In the genomic region with DNA sequence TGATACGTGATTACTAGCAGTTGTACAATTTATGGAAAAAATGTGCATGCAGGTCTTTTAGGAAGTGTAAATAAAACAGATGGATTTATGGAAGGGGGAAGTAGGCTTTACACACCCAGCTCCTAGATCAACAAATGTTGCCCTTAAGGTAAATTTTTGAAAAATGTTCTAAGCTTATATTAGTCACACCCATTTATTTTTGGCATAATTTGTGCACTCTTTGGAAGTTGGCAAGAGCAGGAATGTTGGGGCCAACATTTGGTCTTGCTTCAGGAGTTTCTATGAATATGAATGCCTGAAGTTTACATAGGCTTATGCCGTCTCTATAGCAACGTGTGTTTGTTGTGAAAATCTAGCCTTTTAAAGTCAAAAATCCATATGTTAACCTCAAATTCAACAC, we compare ENCODE assay signal across 21 cellular contexts.
DNase-seq lines count a peak whose midpoint lies in the region; ATAC-seq and TF ChIP-seq lines count a peak whose summit lies in the region.
"Had no signal": no experiment of that assay in that cellular context is flagged by ENCODE, and none has a peak within 500 bp of the region (broad histone marks: within the 10 kb centered on the region; RNA-seq: fewer than 3 reads in every experiment).

No MANE protein-coding gene starts in this region.

- no peak for TF ChIP-seq POLR2A in adrenal gland (IDR thresholded peaks at IDR 0.05)

- BruUV-seq in Caco-2 (replicated peaks; lab: Mats Ljungman, UMichigan) = no TSS peak
- no TSS peak for BruUV-seq in mammary epithelial cell (replicated peaks; lab: Mats Ljungman, UMichigan)

- H3K4me3 ChIP-seq in Caco-2 (ENCODE audit: low read depth, low read length) = no peak overlapping the region
- H3K4me3 ChIP-seq in MG63 = no peak overlapping the region
- H3K4me3 ChIP-seq in mammary epithelial cell (replicated peaks in 1 of 3; ENCODE audit: insufficient read depth in 1 of 3, low read depth in 2 of 3, low read length in 3 of 3) = no peak overlapping the region
- H3K4me3 ChIP-seq in adrenal gland = no peak overlapping the region
- H3K4me3 ChIP-seq: Peyer's patch, upper lobe of right lung had no signal

- peaks cover 9% of the 10 kb centered on the region for H3K4me1 Mint-ChIP-seq in Caco-2 (ENCODE audit: low read depth, unreplicated experiment)
- no peaks in the 10 kb centered on the region for H3K4me1 Mint-ChIP-seq in activated T-cell treated with anti-CD3 and anti-CD28 coated beads, Interleukin-2, amount 50 U/mL, for 72 hours (ENCODE audit: low read depth)
- H3K4me1 Mint-ChIP-seq: activated naive CD4-positive, alpha-beta T cell treated with anti-CD3 and anti-CD28 coated beads, Interleukin-2, amount 50 U/mL, for 24 hours; stimulated activated naive CD8-positive, alpha-beta T cell treated with anti-CD3 and anti-CD28 coated beads, Interleukin-15, amount 100 ng/mL, for 72 hours had no signal

- H3K36me3 ChIP-seq in Caco-2 (ENCODE audit: control insufficient read depth, insufficient read depth, low read length) (no peaks in the 10 kb centered on the region), MG63 (no peaks in the 10 kb centered on the region), mammary epithelial cell (ENCODE audit: insufficient read depth, low read length) (no peaks in the 10 kb centered on the region), adrenal gland (replicated peaks in 1 of 2) (no peaks in the 10 kb centered on the region)
- H3K36me3 ChIP-seq: Peyer's patch, upper lobe of right lung had no signal

- H3K9me3 ChIP-seq in Caco-2 = no peaks in the 10 kb centered on the region
- no peaks in the 10 kb centered on the region for H3K9me3 ChIP-seq in MG63
- H3K9me3 ChIP-seq in mammary epithelial cell (replicated peaks; ENCODE audit: insufficient read depth, low read length) = no peaks in the 10 kb centered on the region
- H3K9me3 ChIP-seq in adrenal gland (replicated peaks in 1 of 3) = no peaks in the 10 kb centered on the region
- H3K9me3 ChIP-seq: Peyer's patch, upper lobe of right lung had no signal

- ATAC-seq in HG03439 (IDR thresholded peaks at IDR 0.05; ENCODE audit: unreplicated experiment) (no peak), Right ventricle myocardium inferior (no peak)
- ATAC-seq in activated T-cell treated with anti-CD3 and anti-CD28 coated beads, Interleukin-2, amount 50 U/mL, for 72 hours (replicated peaks in 1 of 2) = no peak
- ATAC-seq: right cardiac atrium; stimulated activated naive CD8-positive, alpha-beta T cell treated with anti-CD3 and anti-CD28 coated beads, Interleukin-15, amount 100 ng/mL, for 72 hours; upper lobe of right lung had no signal

- in situ Hi-C loops in mammary epithelial cell (cut with MboI; ENCODE audit: low sequenced_read_pairs in 2 of 2) = no loop called here

- dilution Hi-C loops in mammary epithelial cell (cut with HindIII; ENCODE audit: low sequenced_read_pairs) = no loop called here

- peak overlapping the region; percentile 7 for H3K27ac Mint-ChIP-seq in Caco-2 (ENCODE audit: unreplicated experiment)
- no peak overlapping the region for H3K27ac Mint-ChIP-seq in activated T-cell treated with anti-CD3 and anti-CD28 coated beads, Interleukin-2, amount 50 U/mL, for 72 hours
- H3K27ac Mint-ChIP-seq: activated naive CD4-positive, alpha-beta T cell treated with anti-CD3 and anti-CD28 coated beads, Interleukin-2, amount 50 U/mL, for 24 hours; stimulated activated naive CD8-positive, alpha-beta T cell treated with anti-CD3 and anti-CD28 coated beads, Interleukin-15, amount 100 ng/mL, for 72 hours had no signal

- no peak overlapping the region for H3K4me2 ChIP-seq in mammary epithelial cell (ENCODE audit: insufficient read depth, low read depth, low read length)

- H3K27ac ChIP-seq in mammary epithelial cell (ENCODE audit: insufficient read depth, low read depth, low read length) (no peak overlapping the region), adrenal gland (no peak overlapping the region)
- H3K27ac ChIP-seq: Peyer's patch, upper lobe of right lung had no signal

- 46% methylated on average over 3 of the region's 3 CpGs for WGBS in mammary epithelial cell (ENCODE audit: low coverage, missing lambda C conversion rate)
- 60 to 71% (median 67%) methylated on average over 3 of the region's 3 CpGs for WGBS in adrenal gland, 4 donors

- intact Hi-C loops in Caco-2 (cut with micrococcal nuclease; ENCODE audit: unreplicated experiment) = no loop called here
- intact Hi-C loops in mammary epithelial cell (cut with micrococcal nuclease) = no loop called here
- intact Hi-C loops in Right ventricle myocardium inferior (cut with DNase I) = no loop called here
- intact Hi-C loops in adrenal gland (cut with DNase I) = no loop called here

- H3K9me3 Mint-ChIP-seq in Caco-2 (ENCODE audit: unreplicated experiment) = peaks cover 10% of the 10 kb centered on the region
- no peaks in the 10 kb centered on the region for H3K9me3 Mint-ChIP-seq in activated T-cell treated with anti-CD3 and anti-CD28 coated beads, Interleukin-2, amount 50 U/mL, for 72 hours
- H3K9me3 Mint-ChIP-seq: activated naive CD4-positive, alpha-beta T cell treated with anti-CD3 and anti-CD28 coated beads, Interleukin-2, amount 50 U/mL, for 24 hours; stimulated activated naive CD8-positive, alpha-beta T cell treated with anti-CD3 and anti-CD28 coated beads, Interleukin-15, amount 100 ng/mL, for 72 hours had no signal

- no peaks in the 10 kb centered on the region for H4K20me1 ChIP-seq in mammary epithelial cell (ENCODE audit: insufficient read depth, low read length)

- CTCF ChIA-PET in Caco-2 (lab: Charles Lee) (no interaction called here), mammary epithelial cell (lab: Charles Lee; ENCODE audit: low non-redundant PET) (no interaction called here)

- no peaks in the 10 kb centered on the region for H3K79me2 ChIP-seq in mammary epithelial cell (ENCODE audit: insufficient read depth, low read length)

- POLR2A ChIA-PET in Caco-2 (lab: Charles Lee) = no interaction called here

- H3K4me1 ChIP-seq in Caco-2 (0 out of 2 replicates have a peak, but pooled peaks cover 4% of the 10 kb centered on the region), mammary epithelial cell (ENCODE audit: insufficient read depth, low read length) (no peaks in the 10 kb centered on the region), adrenal gland (replicated peaks in 1 of 2) (no peaks in the 10 kb centered on the region)
- H3K4me1 ChIP-seq: Peyer's patch, upper lobe of right lung had no signal

- no peak overlapping the region for H2AFZ ChIP-seq in mammary epithelial cell (ENCODE audit: low read depth, low read length)

- TF ChIP-seq CTCF in Caco-2 (IDR thresholded peaks at IDR 0.05; ENCODE audit: insufficient read depth in 1 of 2, low read depth in 1 of 2, low read length in 1 of 2, severe bottlenecking in 1 of 2, unreplicated experiment in 1 of 2) (no peak), mammary epithelial cell (conservative IDR thresholded peaks at IDR 0.05 in 1 of 2, IDR thresholded peaks at IDR 0.05 in 1 of 2; ENCODE audit: extremely low read depth in 1 of 2, insufficient read depth in 1 of 2, low read depth in 1 of 2, low read length in 2 of 2) (no peak), adrenal gland (IDR thresholded peaks at IDR 0.05) (no peak)

- H3K27me3 Mint-ChIP-seq in Caco-2 (ENCODE audit: insufficient read depth, unreplicated experiment) = peaks cover 3% of the 10 kb centered on the region
- H3K27me3 Mint-ChIP-seq in activated T-cell treated with anti-CD3 and anti-CD28 coated beads, Interleukin-2, amount 50 U/mL, for 72 hours (ENCODE audit: low read depth) = peaks cover 11% of the 10 kb centered on the region
- H3K27me3 Mint-ChIP-seq: activated naive CD4-positive, alpha-beta T cell treated with anti-CD3 and anti-CD28 coated beads, Interleukin-2, amount 50 U/mL, for 24 hours; brain had no signal

- H3K36me3 Mint-ChIP-seq in Caco-2 (ENCODE audit: insufficient read depth, unreplicated experiment) = no peaks in the 10 kb centered on the region
- H3K36me3 Mint-ChIP-seq in activated T-cell treated with anti-CD3 and anti-CD28 coated beads, Interleukin-2, amount 50 U/mL, for 72 hours (ENCODE audit: insufficient read depth in 2 of 2) = no peaks in the 10 kb centered on the region
- H3K36me3 Mint-ChIP-seq: activated naive CD4-positive, alpha-beta T cell treated with anti-CD3 and anti-CD28 coated beads, Interleukin-2, amount 50 U/mL, for 24 hours; brain had no signal

- H3K27me3 ChIP-seq in Caco-2 (replicated peaks; ENCODE audit: control insufficient read depth, insufficient read depth, low read length) (no peaks in the 10 kb centered on the region; the same call in 1 of the 2 replicates), MG63 (no peaks in the 10 kb centered on the region), mammary epithelial cell (ENCODE audit: insufficient read depth, low read length) (no peaks in the 10 kb centered on the region), adrenal gland (no peaks in the 10 kb centered on the region)
- H3K27me3 ChIP-seq: Peyer's patch, upper lobe of right lung had no signal

- H3K9ac ChIP-seq in mammary epithelial cell (ENCODE audit: insufficient read depth, low read length) = no peak overlapping the region

- no peak overlapping the region for H3K4me3 Mint-ChIP-seq in Caco-2 (ENCODE audit: unreplicated experiment)
- no peak overlapping the region for H3K4me3 Mint-ChIP-seq in activated T-cell treated with anti-CD3 and anti-CD28 coated beads, Interleukin-2, amount 50 U/mL, for 72 hours
- H3K4me3 Mint-ChIP-seq: activated naive CD4-positive, alpha-beta T cell treated with anti-CD3 and anti-CD28 coated beads, Interleukin-2, amount 50 U/mL, for 24 hours; neural crest cell; stimulated activated naive CD8-positive, alpha-beta T cell treated with anti-CD3 and anti-CD28 coated beads, Interleukin-15, amount 100 ng/mL, for 72 hours had no signal

- DNase-seq in Caco-2 = no peak
- peak; percentile 65 for DNase-seq in MG63
- DNase-seq in mammary epithelial cell = peak; percentile 7
- DNase-seq in inferior parietal cortex (ENCODE audit: extremely low spot score) = peak; percentile 15
- DNase-seq in Right ventricle myocardium inferior (ENCODE audit: missing footprints) = no peak
- DNase-seq in activated T-cell treated with anti-CD3 and anti-CD28 coated beads, Interleukin-2, amount 50 U/mL, for 72 hours = no peak
- DNase-seq in adrenal gland = no peak
- DNase-seq: activated CD4-positive, alpha-beta T cell treated with anti-CD3 and anti-CD28 coated beads, Interleukin-2, amount 50 U/mL, for 48 hours; activated T-cell treated with anti-CD3 and anti-CD28 coated beads, Interleukin-2, amount 50 U/mL, for 1 hour; erythroblast; head of caudate nucleus; kidney glomerular epithelial cell; Peyer's patch; right cardiac atrium; stimulated activated CD4-positive, alpha-beta T cell treated with anti-CD3 and anti-CD28 coated beads, Interleukin-1b, Interleukin-23, amount 100 ng/mL, for 48 hours; stimulated activated naive CD8-positive, alpha-beta T cell treated with anti-CD3 and anti-CD28 coated beads, Interleukin-15, amount 100 ng/mL, for 72 hours; upper lobe of right lung had no signal

Comparison
In these comparisons a context has a peak if more than half of its experiments do, and no peak if none do; other contexts are left out.
1. DNase-seq: peak in MG63 (single experiment), mammary epithelial cell (single experiment) and inferior parietal cortex (single experiment); none in Caco-2 (0 of 2), Right ventricle myocardium inferior (single experiment), activated T-cell treated with anti-CD3 and anti-CD28 coated beads, Interleukin-2, amount 50 U/mL, for 72 hours (0 of 2) and adrenal gland (0 of 7).